ENCODE assay signal across 24 cellular contexts in the genomic region with DNA sequence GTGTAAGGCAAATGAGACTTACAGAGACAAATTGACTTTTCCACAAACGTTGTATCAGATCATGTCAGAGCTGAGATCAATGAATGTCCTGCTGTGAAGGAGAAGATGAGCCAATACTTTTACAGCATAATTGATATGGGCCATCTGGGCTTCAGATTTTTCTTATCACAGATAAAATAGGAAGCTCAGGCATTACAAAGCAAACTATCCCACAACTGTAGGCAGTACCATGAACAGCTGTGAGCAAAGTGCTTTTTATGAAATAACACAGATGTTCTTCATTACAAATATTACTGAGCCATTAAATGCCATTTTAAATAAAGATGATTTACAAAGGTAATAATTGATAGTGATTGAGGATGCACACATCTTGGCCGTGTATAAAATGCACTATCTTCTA.
"Had no signal": no experiment of that assay in that cellular context is flagged by ENCODE, and none has a peak within 500 bp of the region (broad histone marks: within the 10 kb centered on the region; RNA-seq: fewer than 3 reads in every experiment).

No MANE protein-coding gene starts in this region.

- H3K27me3 ChIP-seq: foreskin keratinocyte, heart left ventricle, right atrium auricular region, tibial nerve had no signal

- H3K4me1 ChIP-seq: foreskin keratinocyte, heart left ventricle, right atrium auricular region, tibial nerve had no signal

- H3K4me3 ChIP-seq: heart left ventricle, right atrium auricular region, tibial nerve had no signal

- H3K9me3 ChIP-seq: heart left ventricle, right atrium auricular region, tibial nerve had no signal

- DNase-seq: activated CD4-positive, alpha-beta memory T cell treated with anti-CD3 and anti-CD28 coated beads, Interleukin-2, amount 10 ng/mL, durations not matched to agents 7 days and 5 days; activated CD4-positive, alpha-beta T cell treated with anti-CD3 and anti-CD28 coated beads for 1 hour; activated CD4-positive, alpha-beta T cell treated with anti-CD3 and anti-CD28 coated beads, Interleukin-2, amount 10 ng/mL, durations not matched to agents 7 days and 5 days; activated CD8-positive, alpha-beta memory T cell treated with anti-CD3 and anti-CD28 coated beads, Interleukin-2, amount 50 U/mL, for 48 hours; activated gamma-delta T cell treated with Interleukin-2 at 50 U/mL for 16 hours; activated naive CD8-positive, alpha-beta T cell treated with anti-CD3 and anti-CD28 coated beads, Interleukin-2, amount 50 U/mL, for 24 hours; activated T-cell treated with anti-CD3 and anti-CD28 coated beads, Interleukin-2, amount 50 U/mL, for 24 hours; amygdala; caudate nucleus; cortex of kidney; effector memory CD8-positive, alpha-beta T cell; foreskin keratinocyte; heart left ventricle; hypothalamus; immature natural killer cell; kidney; left colon; naive thymus-derived CD4-positive, alpha-beta T cell; occipital lobe; stimulated activated CD4-positive, alpha-beta T cell treated with anti-CD3 and anti-CD28 coated beads, Interleukin-2, amount 100 ng/mL, for 48 hours; stimulated activated naive CD4-positive, alpha-beta T cell treated with Interleukin-2 at 50 U/mL for 16 hours had no signal

- H3K27ac ChIP-seq: foreskin keratinocyte, heart left ventricle, right atrium auricular region, tibial nerve had no signal

- FAIRE-seq: endothelial cell of umbilical vein, kidney had no signal

- H3K36me3 ChIP-seq: heart left ventricle, right atrium auricular region, tibial nerve had no signal
